ENCODE assay signal across 17 cellular contexts in genomic region chr3:107994954-107995715, GRCh38.
"Had no signal": no experiment of that assay in that cellular context is flagged by ENCODE, and none has a peak within 500 bp of the region (broad histone marks: within the 10 kb centered on the region; RNA-seq: fewer than 3 reads in every experiment).

No MANE protein-coding gene starts in this region.

- DNase-seq: activated CD4-positive, alpha-beta memory T cell treated with anti-CD3 and anti-CD28 coated beads, Interleukin-2, amount 10 ng/mL, durations not matched to agents 7 days and 5 days; activated CD4-positive, alpha-beta T cell treated with anti-CD3 and anti-CD28 coated beads for 36 hours; activated CD8-positive, alpha-beta memory T cell treated with anti-CD3 and anti-CD28 coated beads, Interleukin-2, amount 50 U/mL, for 4 hours; aorta; endodermal cell; glutamatergic neuron; immature natural killer cell; left colon; natural killer cell; nucleus accumbens; right lobe of liver; spleen; stimulated activated CD4-positive, alpha-beta T cell treated with anti-CD3 and anti-CD28 coated beads, Interleukin-1b, Interleukin-23, amount 100 ng/mL, for 48 hours; tibial artery; WERI-Rb-1 had no signal

- ATAC-seq: activated CD4-positive, alpha-beta T cell treated with anti-CD3 and anti-CD28 coated beads for 36 hours; left colon; natural killer cell; right lobe of liver; stimulated activated memory B cell treated with anti-CD40 and anti-IgM and Interleukin-4, amounts not matched to agents 10 μg/mL and 1 μg/mL and 100 μg/mL, for 72 hours had no signal

- H3K27me3 ChIP-seq: breast epithelium, right lobe of liver, spleen, tibial artery had no signal

- H3K9me3 ChIP-seq: breast epithelium, right lobe of liver, spleen, tibial artery had no signal

- H3K4me1 ChIP-seq: breast epithelium, right lobe of liver, tibial artery had no signal

- H3K36me3 ChIP-seq: breast epithelium, right lobe of liver, spleen, tibial artery, WERI-Rb-1 had no signal

- H3K27ac ChIP-seq: breast epithelium, right lobe of liver, spleen, tibial artery, WERI-Rb-1 had no signal

- H3K4me3 ChIP-seq: breast epithelium, right lobe of liver, spleen, tibial artery had no signal
